In the genomic region with DNA sequence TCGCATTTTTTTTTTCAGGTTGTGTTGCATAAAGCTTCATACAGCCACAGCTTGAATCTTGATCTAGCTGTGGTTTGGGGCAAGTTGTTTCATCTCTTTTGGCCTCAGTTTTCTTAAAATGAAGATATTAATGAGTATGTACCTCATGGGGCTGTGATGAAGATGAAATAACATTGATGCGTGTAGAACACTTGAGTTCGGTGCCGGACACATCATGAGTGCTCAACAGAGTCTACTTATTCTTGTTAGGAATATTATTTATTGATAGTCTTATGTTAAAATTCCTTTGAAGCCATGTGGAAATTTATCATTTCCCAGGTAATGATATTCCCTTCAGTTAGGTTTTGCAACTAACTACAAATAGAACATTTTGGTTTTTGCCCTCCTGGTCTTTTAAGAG, we compare ENCODE assay signal across 20 cellular contexts. TPM values are rescaled to one million over a fixed set of nuclear protein-coding genes. Genes with fewer than 3 reads are reported as not detected.
DNase-seq lines count a peak whose midpoint lies in the region; ATAC-seq, FAIRE-seq and TF ChIP-seq lines count a peak whose summit lies in the region.
"Had no signal": no experiment of that assay in that cellular context is flagged by ENCODE, and none has a peak within 500 bp of the region (broad histone marks: within the 10 kb centered on the region; RNA-seq: fewer than 3 reads in every experiment).

No MANE protein-coding gene starts in this region.

- in situ Hi-C loops in HepG2 (cut with HindIII; ENCODE audit: extremely low pct_ligation_motif_present, low pct_unique_long_range_greater_than_20kb) = loop anchor here (5.0 kb wide), 1 partner anchor 78 kb away; no protein-coding TSS in a partner anchor

- H3K27me3 Mint-ChIP-seq in osteocyte (ENCODE audit: unreplicated experiment) = no peaks in the 10 kb centered on the region

- H3K4me3 ChIP-seq in HepG2 (replicated peaks in 1 of 3; ENCODE audit: insufficient read depth in 1 of 3, low read depth in 2 of 3, low read length in 3 of 3) (peak overlapping the region in 1 of 3 experiments; percentile 1; a peak in 2 of 6 replicates), right lobe of liver (no peak overlapping the region)

- POLR2A ChIA-PET in HepG2 (lab: Yijun Ruan, JAX) = interaction anchor here (1.0 to 1.3 kb wide), 3 partner anchors 13 to 81 kb away, joined by 3 to 6 read pairs (median 4); partner anchors contain the start of gene MCM3

- peaks cover 7% of the 10 kb centered on the region; the same call in 1 of the 2 replicates for H4K20me1 ChIP-seq in HepG2 (ENCODE audit: insufficient read depth, low read length)

- peak overlapping the region; percentile 66 for H3K27ac Mint-ChIP-seq in osteocyte (ENCODE audit: unreplicated experiment)

- H3K9me3 Mint-ChIP-seq in osteocyte (ENCODE audit: unreplicated experiment) = no peaks in the 10 kb centered on the region
- H3K9me3 Mint-ChIP-seq: CD8-positive, alpha-beta T cell had no signal

- H2AFZ ChIP-seq in HepG2 (ENCODE audit: low read length) = no peak overlapping the region

- no peaks in the 10 kb centered on the region; a peak in 1 of 5 replicates for H3K27me3 ChIP-seq in HepG2 (ENCODE audit: control insufficient read depth in 1 of 2, insufficient read depth in 2 of 2, low read length in 2 of 2)
- H3K27me3 ChIP-seq in right lobe of liver = no peaks in the 10 kb centered on the region
- H3K27me3 ChIP-seq: BE2C had no signal

- intact Hi-C loops in HepG2 (cut with micrococcal nuclease; ENCODE audit: unreplicated experiment) (no loop called here), right lobe of liver (cut with DNase I) (no loop called here), left cardiac atrium (cut with DNase I) (no loop called here)

- no peak for FAIRE-seq in HepG2 (lab: Jason Lieb, UNC)
- FAIRE-seq: A204.1, RCC 7860 had no signal

- TF ChIP-seq CTCF in HepG2 (CRISPR knock-in tag; IDR thresholded peaks at IDR 0.05) (no peak), right lobe of liver (IDR thresholded peaks at IDR 0.05) (no peak), osteocyte (IDR thresholded peaks at IDR 0.05) (no peak)

- H3K36me3 ChIP-seq in HepG2 (replicated peaks in 1 of 2; ENCODE audit: control insufficient read depth in 1 of 2, insufficient read depth in 2 of 2, low read length in 2 of 2) (peaks cover 0 to 2% of the 10 kb centered on the region in 2 experiments; a peak in 4 of 5 replicates), right lobe of liver (no peaks in the 10 kb centered on the region)

- H3K4me1 ChIP-seq in HepG2 (ENCODE audit: insufficient read depth, low read length) = peaks cover 85% of the 10 kb centered on the region
- peaks cover 0 to 22% (median 3%) of the 10 kb centered on the region in 4 donors for H3K4me1 ChIP-seq in right lobe of liver

- TF ChIP-seq EP300 in HepG2 (IDR thresholded peaks at IDR 0.05; ENCODE audit: low read depth in 2 of 2, low read length in 2 of 2) (no peak), HepG2 (CRISPR knock-in tag; IDR thresholded peaks at IDR 0.05; ENCODE audit: borderline replicate concordance) (no peak)

- H3K79me2 ChIP-seq in HepG2 (ENCODE audit: insufficient read depth, low read length) = peaks cover 84% of the 10 kb centered on the region

- H3K9ac ChIP-seq in HepG2 (ENCODE audit: insufficient read depth, low read depth, low read length) = no peak overlapping the region

- BruUV-seq in HepG2 (replicated peaks; lab: Mats Ljungman, UMichigan) = no TSS peak

- no peak for TF ChIP-seq POLR2A in HepG2 (IDR thresholded peaks at IDR 0.05; ENCODE audit: insufficient read depth in 1 of 2, low read depth in 2 of 2, low read length in 2 of 2)
- TF ChIP-seq POLR2A in right lobe of liver (IDR thresholded peaks at IDR 0.05) = no peak

- no peak for TF ChIP-seq RAD21 in HepG2 (CRISPR knock-in tag; IDR thresholded peaks at IDR 0.05)

- WGBS in HepG2 (ENCODE audit: low lambda C conversion rate) = 92% methylated on average over 4 of the region's 4 CpGs
- WGBS in right lobe of liver (ENCODE audit: insufficient coverage, low coverage, low lambda C conversion rate, missing lambda C conversion rate) = 94% methylated on average over 4 of the region's 4 CpGs

- peak overlapping the region; percentile 6 for H3K4me3 Mint-ChIP-seq in osteocyte (ENCODE audit: unreplicated experiment)

- peaks cover 60% of the 10 kb centered on the region for H3K4me1 Mint-ChIP-seq in osteocyte (ENCODE audit: unreplicated experiment)

- CTCF ChIA-PET in HepG2 (lab: Yijun Ruan, JAX; ENCODE audit: low intra/inter-chr PET ratio, low total read pairs) = no interaction called here

- H3K36me3 Mint-ChIP-seq in osteocyte (ENCODE audit: unreplicated experiment) = peaks cover 11% of the 10 kb centered on the region

- H3K9me3 ChIP-seq in HepG2 (ENCODE audit: low read length) (no peaks in the 10 kb centered on the region), right lobe of liver (no peaks in the 10 kb centered on the region)
- H3K9me3 ChIP-seq: BE2C had no signal

- ATAC-seq in HepG2 = no peak
- ATAC-seq in right lobe of liver = no peak
- ATAC-seq in HG02759 (IDR thresholded peaks at IDR 0.05; ENCODE audit: unreplicated experiment) = no peak
- ATAC-seq in left cardiac atrium = no peak
- ATAC-seq: CD8-positive, alpha-beta T cell; Right ventricle myocardium inferior had no signal

- H3K27ac ChIP-seq in HepG2 (ENCODE audit: extremely low read length, insufficient read depth, low read length) (no peak overlapping the region), right lobe of liver (no peak overlapping the region)

- DNase-seq in HepG2 (ENCODE audit: low spot score) (no peak), right lobe of liver (no peak), globus pallidus (ENCODE audit: low spot score) (peak; percentile 50), osteocyte (ENCODE audit: extremely low spot score, unreplicated experiment) (no peak), DMS114 treated with DMSO at 0.1 percent for 48 hours (lab: John Stamatoyannopoulos, UW; ENCODE audit: unreplicated experiment) (no peak), left cardiac atrium (no peak)
- no peak for DNase-seq in effector CD8-positive, alpha-beta T cell (lab: John Stamatoyannopoulos, UW)
- DNase-seq: BE2C; CD8-positive, alpha-beta T cell; KG1; MV-4-11; NCI-H1417; NCI-H187 treated with DMSO at 0.1 percent for 48 hours; NCI-H2227 treated with DMSO at 0.1 percent for 48 hours; NCI-H510A treated with DMSO at 0.1 percent for 48 hours; NCI-H774 had no signal

- H3K4me2 ChIP-seq in HepG2 (ENCODE audit: low read depth, low read length) = peak overlapping the region; percentile 95

RNA-seq across cellular contexts. Expression of gene PAQR8, which starts 3.4 kb away (rescaled TPM):
- 26.2 and 37.7 TPM in 2 replicates for total RNA-seq in HepG2 (2016; rRNA removed; fragmentation: Illumina TruSeq; extraction: Trizol)
- total RNA-seq in HepG2 (2016; cell fraction: cytosol; rRNA removed; fragmentation: Illumina TruSeq; extraction: Trizol; ENCODE audit: low read depth) = 3.1 and 3.4 TPM in 2 replicates
- 25.3 and 36.5 TPM in 2 replicates for total RNA-seq in HepG2 (2016; cell fraction: insoluble cytoplasmic fraction; rRNA removed; fragmentation: Illumina TruSeq; extraction: Trizol)
- total RNA-seq in HepG2 (2016; cell fraction: membrane; rRNA removed; fragmentation: Illumina TruSeq; extraction: Trizol) = 16.5 TPM in 2 replicates
- 36.5 and 38.6 TPM in 2 replicates for total RNA-seq in HepG2 (2016; cell fraction: nucleus; rRNA removed; fragmentation: Illumina TruSeq; extraction: Trizol)
- polyA plus RNA-seq in HepG2 (2011; rRNA removed) = 36.5 and 50.7 TPM in 2 replicates
- 33.7 and 46.9 TPM in 2 replicates for polyA plus RNA-seq in HepG2 (2011; cell fraction: cytosol; rRNA removed)
- 17.0 and 22.0 TPM in 2 replicates for polyA plus RNA-seq in HepG2 (2011; cell fraction: nucleus; rRNA removed)
- 18.9 and 24.9 TPM in 2 replicates for polyA plus RNA-seq in HepG2 (2012)
- polyA plus RNA-seq in HepG2 (2016; cell fraction: cytosol; fragmentation: Illumina TruSeq; extraction: Trizol; ENCODE audit: low read depth) = 2.3 and 2.8 TPM in 2 replicates
- polyA plus RNA-seq in HepG2 (2016; cell fraction: insoluble cytoplasmic fraction; fragmentation: Illumina TruSeq; extraction: Trizol; ENCODE audit: low read depth) = 23.7 TPM in 2 replicates
- 8.0 and 8.6 TPM in 2 replicates for polyA plus RNA-seq in HepG2 (2016; cell fraction: membrane; fragmentation: Illumina TruSeq; extraction: Trizol; ENCODE audit: low read depth)
- 41.8 and 43.1 TPM in 2 replicates for polyA plus RNA-seq in HepG2 (2016; cell fraction: nucleus; fragmentation: Illumina TruSeq; extraction: Trizol; ENCODE audit: insufficient read depth, low read depth)
- polyA minus RNA-seq in HepG2 (2011; rRNA and poly(A)+ RNA removed; ENCODE audit: low replicate concordance) = 0.87 and 184 TPM in 2 replicates
- polyA minus RNA-seq in HepG2 (2011; cell fraction: cytosol; rRNA and poly(A)+ RNA removed) = 34.4 and 49.4 TPM in 2 replicates
- 30.6 and 38.9 TPM in 2 replicates for polyA minus RNA-seq in HepG2 (2011; cell fraction: nucleus; rRNA and poly(A)+ RNA removed)
- 1 to 10 TPM in 3 of 6 experiments, under 1 TPM in 3; 0.29 to 1.5 (median 0.77) TPM for total RNA-seq in right lobe of liver
- 13.1 and 13.4 TPM in 2 replicates for total RNA-seq in osteocyte
- total RNA-seq in left cardiac atrium = 1 to 10 TPM; 3.0 to 3.9 TPM

RNA-seq across cellular contexts. Expression of gene EFHC1, which starts 54.8 kb away (rescaled TPM):
- total RNA-seq in HepG2 (2016; rRNA removed; fragmentation: Illumina TruSeq; extraction: Trizol) (18.6 and 23.4 TPM in 2 replicates), right lobe of liver (10 to 100 TPM in 1 of 6 experiments, 1 to 10 TPM in 5; 3.6 to 10.4 (median 6.0) TPM), osteocyte (28.9 and 33.8 TPM in 2 replicates), left cardiac atrium (1 to 10 TPM; 7.3 to 7.9 TPM)
- 6.3 TPM in 2 replicates for total RNA-seq in HepG2 (2016; cell fraction: cytosol; rRNA removed; fragmentation: Illumina TruSeq; extraction: Trizol; ENCODE audit: low read depth)
- 20.7 and 23.3 TPM in 2 replicates for total RNA-seq in HepG2 (2016; cell fraction: insoluble cytoplasmic fraction; rRNA removed; fragmentation: Illumina TruSeq; extraction: Trizol)
- total RNA-seq in HepG2 (2016; cell fraction: membrane; rRNA removed; fragmentation: Illumina TruSeq; extraction: Trizol) = 5.0 and 8.2 TPM in 2 replicates
- 39.5 and 46.3 TPM in 2 replicates for total RNA-seq in HepG2 (2016; cell fraction: nucleus; rRNA removed; fragmentation: Illumina TruSeq; extraction: Trizol)
- polyA plus RNA-seq in HepG2 (2011; rRNA removed) = 23.5 and 29.5 TPM in 2 replicates
- polyA plus RNA-seq in HepG2 (2011; cell fraction: cytosol; rRNA removed) = 5.5 and 9.2 TPM in 2 replicates
- polyA plus RNA-seq in HepG2 (2011; cell fraction: nucleus; rRNA removed) = 92.9 and 127 TPM in 2 replicates
- 10.2 and 15.7 TPM in 2 replicates for polyA plus RNA-seq in HepG2 (2012)
- 2.4 and 2.8 TPM in 2 replicates for polyA plus RNA-seq in HepG2 (2016; cell fraction: cytosol; fragmentation: Illumina TruSeq; extraction: Trizol; ENCODE audit: low read depth)
- polyA plus RNA-seq in HepG2 (2016; cell fraction: insoluble cytoplasmic fraction; fragmentation: Illumina TruSeq; extraction: Trizol; ENCODE audit: low read depth) = 17.1 and 17.6 TPM in 2 replicates
- polyA plus RNA-seq in HepG2 (2016; cell fraction: membrane; fragmentation: Illumina TruSeq; extraction: Trizol; ENCODE audit: low read depth) = 4.6 and 4.7 TPM in 2 replicates
- 53.0 and 69.1 TPM in 2 replicates for polyA plus RNA-seq in HepG2 (2016; cell fraction: nucleus; fragmentation: Illumina TruSeq; extraction: Trizol; ENCODE audit: insufficient read depth, low read depth)
- polyA minus RNA-seq in HepG2 (2011; rRNA and poly(A)+ RNA removed; ENCODE audit: low replicate concordance) = 14.9 and 26.4 TPM in 2 replicates
- 3.9 and 7.9 TPM in 2 replicates for polyA minus RNA-seq in HepG2 (2011; cell fraction: cytosol; rRNA and poly(A)+ RNA removed)
- 42.3 and 42.6 TPM in 2 replicates for polyA minus RNA-seq in HepG2 (2011; cell fraction: nucleus; rRNA and poly(A)+ RNA removed)
